ENCODE assay signal across 1 cellular context in genomic region chr19:8340341-8341096, GRCh38.
TF ChIP-seq lines count a peak whose summit lies in the region.

No MANE protein-coding gene starts in this region.

TF ChIP-seq in GM23338, 12 proteins besides CTCF, POLR2A, EP300 and RAD21 (continued from another document):
- TF ChIP-seq REST (IDR thresholded peaks at IDR 0.05; ENCODE audit: unreplicated experiment) (no peak), STAT1 (IDR thresholded peaks at IDR 0.05; ENCODE audit: unreplicated experiment) (no peak), ZNF331 (CRISPR knock-in tag; IDR thresholded peaks at IDR 0.05; ENCODE audit: low read depth) (no peak), JUNB (IDR thresholded peaks at IDR 0.05; ENCODE audit: unreplicated experiment) (no peak), ZNF462 (CRISPR knock-in tag; IDR thresholded peaks at IDR 0.05) (no peak), POLR2AphosphoS5 (IDR thresholded peaks at IDR 0.05; ENCODE audit: low read depth) (no peak), ETS1 (IDR thresholded peaks at IDR 0.05) (no peak), EZH2 (IDR thresholded peaks at IDR 0.05; ENCODE audit: low read depth, unreplicated experiment) (no peak), EZH2phosphoT487 (IDR thresholded peaks at IDR 0.05; ENCODE audit: unreplicated experiment) (no peak), CREB1 (CRISPR knock-in tag; IDR thresholded peaks at IDR 0.05; ENCODE audit: low read depth) (no peak)
